ENCODE assay signal across 18 cellular contexts in genomic region chr12:51915003-51915625, GRCh38. TPM values are rescaled to one million over a fixed set of nuclear protein-coding genes. Genes with fewer than 3 reads are reported as not detected.
"Had no signal": no experiment of that assay in that cellular context is flagged by ENCODE, and none has a peak within 500 bp of the region (broad histone marks: within the 10 kb centered on the region; RNA-seq: fewer than 3 reads in every experiment).

No MANE protein-coding gene starts in this region.

- H3K27me3 ChIP-seq: ovary, vagina had no signal

- H2AFZ ChIP-seq: neural progenitor cell had no signal

- H3K9me3 ChIP-seq: ovary, vagina had no signal

- ATAC-seq: activated CD4-positive, alpha-beta T cell treated with anti-CD3 and anti-CD28 coated beads for 36 hours; activated CD8-positive, alpha-beta T cell treated with anti-CD3 and anti-CD28 coated beads for 36 hours; activated T-cell treated with anti-CD3 and anti-CD28 coated beads, Interleukin-2, amount 50 U/mL, for 4 hours; stimulated activated effector memory CD8-positive, alpha-beta T cell treated with anti-CD3 and anti-CD28 coated beads, Interleukin-12 subunit alpha, Interleukin-12 subunit beta, amount 100 ng/mL, for 72 hours had no signal

- DNase-seq: activated CD4-positive, alpha-beta T cell treated with anti-CD3 and anti-CD28 coated beads for 36 hours; activated CD8-positive, alpha-beta T cell treated with anti-CD3 and anti-CD28 coated beads for 36 hours; activated gamma-delta T cell treated with Interleukin-2 at 50 U/mL for 16 hours; activated T-cell treated with anti-CD3 and anti-CD28 coated beads, Interleukin-2, amount 50 U/mL, for 4 hours; amygdala; effector CD8-positive, alpha-beta T cell; foreskin melanocyte; head of caudate nucleus; immature natural killer cell; naive B cell; ovary; WERI-Rb-1 had no signal

- H3K4me3 ChIP-seq: neural progenitor cell, ovary, vagina had no signal

- H3K4me2 ChIP-seq: neural progenitor cell had no signal

- H3K36me3 ChIP-seq: neural progenitor cell, ovary, WERI-Rb-1 had no signal

- H3K9ac ChIP-seq: neural progenitor cell had no signal

- H3K27ac ChIP-seq: epithelial cell of prostate, neural progenitor cell, ovary, vagina had no signal

RNA-seq across cellular contexts. Expression of gene ACVRL1, which starts 7.8 kb away (rescaled TPM):
- total RNA-seq: activated CD4-positive, alpha-beta T cell treated with anti-CD3 and anti-CD28 coated beads for 36 hours; activated CD8-positive, alpha-beta T cell treated with anti-CD3 and anti-CD28 coated beads for 36 hours; T-helper 1 cell treated with Interleukin-12 subunit alpha and Interleukin-12 subunit beta and Interleukin-4 antibody, amounts not matched to agents 30 ng/mL and 1 ng/mL, for 36 hours had no signal

RNA-seq across cellular contexts. Expression of gene ANKRD33, which starts 27.2 kb away (rescaled TPM):
- total RNA-seq: activated CD4-positive, alpha-beta T cell treated with anti-CD3 and anti-CD28 coated beads for 36 hours; activated CD8-positive, alpha-beta T cell treated with anti-CD3 and anti-CD28 coated beads for 36 hours; activated T-cell treated with anti-CD3 and anti-CD28 coated beads, Interleukin-2, amount 50 U/mL, for 4 hours; ovary; T-helper 1 cell treated with Interleukin-12 subunit alpha and Interleukin-12 subunit beta and Interleukin-4 antibody, amounts not matched to agents 30 ng/mL and 1 ng/mL, for 36 hours; vagina had no signal
- polyA plus RNA-seq: fibroblast of lung, immature natural killer cell, ovary had no signal
